27 cellular contexts compared by ENCODE assay signal in genomic region chr1:95326023-95326422, GRCh38.
DNase-seq lines count a peak whose midpoint lies in the region; ATAC-seq, FAIRE-seq and TF ChIP-seq lines count a peak whose summit lies in the region.
"Had no signal": no experiment of that assay in that cellular context is flagged by ENCODE, and none has a peak within 500 bp of the region (broad histone marks: within the 10 kb centered on the region; RNA-seq: fewer than 3 reads in every experiment).

No MANE protein-coding gene starts in this region.

- no peaks in the 10 kb centered on the region for H3F3A ChIP-seq in GM23338 (replicated peaks; ENCODE audit: low read depth)

- DNase-seq in GM23338 (ENCODE audit: low spot score) (no peak), H1 (ENCODE audit: low read depth in 1 of 2, low spot score in 2 of 2) (no peak)
- DNase-seq in stimulated activated CD4-positive, alpha-beta T cell treated with anti-CD3 and anti-CD28 coated beads, Interleukin-2, amount 100 ng/mL, for 48 hours, result no peak
- DNase-seq in NK-92 treated with Interleukin-12 subunit alpha and Interleukin-12 subunit beta, amount 100 ng/mL, for 24 hours (lab: John Stamatoyannopoulos, UW), result no peak
- DNase-seq: 8988T; ACHN; BE2C; C1 segment of cervical spinal cord; CD4-positive, alpha-beta memory T cell; CD4-positive, CD25-positive, alpha-beta regulatory T cell; CD8-positive, alpha-beta memory T cell; COR-L47; DMS153; DMS53; DMS79; DND-41; EL; GDM1 had no signal

- H2BK5ac ChIP-seq in H1 (ENCODE audit: low read depth, low read length), result no peak overlapping the region

- H2BK15ac ChIP-seq in H1 (ENCODE audit: low read length), result no peak overlapping the region

- H3K9me3 ChIP-seq in BLaER1 treated with 17β-estradiol and CSF1 and Interleukin-3, amounts not matched to agents 10 nM and 100 nM (replicated peaks in 1 of 11), result no peaks in the 10 kb centered on the region
- H3K9me3 ChIP-seq in H1 (ENCODE audit: insufficient read depth in 2 of 2, low read depth in 1 of 2, low read length in 1 of 2), result no peaks in the 10 kb centered on the region
- H3K9me3 ChIP-seq: BE2C had no signal

- H3K79me2 ChIP-seq in GM23338 (replicated peaks; ENCODE audit: insufficient read depth), result no peaks in the 10 kb centered on the region
- H3K79me2 ChIP-seq in H1 (ENCODE audit: control insufficient read depth in 1 of 2, insufficient read depth in 2 of 2, low read length in 2 of 2), result no peaks in the 10 kb centered on the region

- no peak overlapping the region for H3K56ac ChIP-seq in H1 (replicated peaks; ENCODE audit: insufficient read length, low read depth, low read length)

- H3K79me1 ChIP-seq in H1 (ENCODE audit: low read depth, low read length), result no peaks in the 10 kb centered on the region

- POLR2A ChIA-PET in H1 (lab: Charles Lee; ENCODE audit: partially characterized antibody), result no interaction called here

- no peak for FAIRE-seq in H1 (lab: Jason Lieb, UNC)
- FAIRE-seq: A204.1, GM12878, GM12892, GM18507, GM19239 had no signal

- no peak overlapping the region for H3K23ac ChIP-seq in H1 (ENCODE audit: insufficient read length)

- no peak for TF ChIP-seq POLR2A in H1 (IDR thresholded peaks at IDR 0.05; ENCODE audit: control extremely low read depth in 1 of 2, low read depth in 2 of 2, low read length in 2 of 2)

- no peak for TF ChIP-seq EP300 in H1 (IDR thresholded peaks at IDR 0.05; ENCODE audit: borderline replicate concordance in 1 of 2, low read depth in 2 of 2, low read length in 2 of 2)

- no peaks in the 10 kb centered on the region for H3K27me3 Mint-ChIP-seq in GM23338 (ENCODE audit: insufficient read depth, low read depth, poor library complexity)
- H3K27me3 Mint-ChIP-seq: CD4-positive, CD25-positive, alpha-beta regulatory T cell had no signal

- TF ChIP-seq CTCF in GM23338 (conservative IDR thresholded peaks at IDR 0.05; ENCODE audit: low read depth in 2 of 2) (no peak), H1 (IDR thresholded peaks at IDR 0.05; ENCODE audit: control extremely low read depth in 1 of 3, insufficient read depth in 1 of 3, low read depth in 1 of 3, low read length in 3 of 3) (no peak)

- no peak for TF ChIP-seq RAD21 in H1 (IDR thresholded peaks at IDR 0.05 in 1 of 2, conservative IDR thresholded peaks at IDR 0.05 in 1 of 2; ENCODE audit: low read depth in 2 of 2, low read length in 2 of 2)

- H3K27me3 ChIP-seq in BLaER1 treated with 17β-estradiol and CSF1 and Interleukin-3, amounts not matched to agents 10 nM and 100 nM, result no peaks in the 10 kb centered on the region
- H3K27me3 ChIP-seq in GM23338 (ENCODE audit: insufficient read depth) (no peaks in the 10 kb centered on the region), H1 (replicated peaks in 1 of 4; ENCODE audit: control insufficient read depth in 3 of 4, extremely low read depth in 1 of 4, insufficient read depth in 3 of 4, low read length in 3 of 4) (no peaks in the 10 kb centered on the region)
- H3K27me3 ChIP-seq: BE2C had no signal

- H4K20me1 ChIP-seq in BLaER1 treated with 17β-estradiol and CSF1 and Interleukin-3, amounts not matched to agents 10 nM and 100 nM, result no peaks in the 10 kb centered on the region
- no peaks in the 10 kb centered on the region for H4K20me1 ChIP-seq in GM23338 (replicated peaks; ENCODE audit: insufficient read depth)
- no peaks in the 10 kb centered on the region for H4K20me1 ChIP-seq in H1 (replicated peaks in 1 of 2; ENCODE audit: control insufficient read depth in 1 of 2, insufficient read depth in 2 of 2, low read length in 2 of 2)

- H4K91ac ChIP-seq in H1 (replicated peaks; ENCODE audit: insufficient read length, low read length), result no peak overlapping the region

- CTCF ChIA-PET in H1 (lab: Charles Lee; ENCODE audit: partially characterized antibody), result no interaction called here

- H3K23me2 ChIP-seq in H1 (ENCODE audit: low read depth, low read length), result no peaks in the 10 kb centered on the region

- no peak overlapping the region for H2BK120ac ChIP-seq in H1 (replicated peaks; ENCODE audit: low read depth, low read length)

- peak overlapping the region; percentile 76; the same call in 1 of the 2 replicates for H2AFZ ChIP-seq in GM23338
- H2AFZ ChIP-seq in H1 (ENCODE audit: low read length), result peak overlapping the region; percentile 92

- peak overlapping the region; percentile 9; the same call in 1 of the 2 replicates for H3K18ac ChIP-seq in H1 (ENCODE audit: extremely low read depth, low read length)

- no peak overlapping the region for H3K27ac Mint-ChIP-seq in GM23338
- H3K27ac Mint-ChIP-seq: CD14-positive monocyte; CD4-positive, alpha-beta memory T cell; CD4-positive, CD25-positive, alpha-beta regulatory T cell; CD8-positive, alpha-beta memory T cell had no signal

- no peak overlapping the region for H3K4me3 Mint-ChIP-seq in GM23338
- H3K4me3 Mint-ChIP-seq: CD14-positive monocyte; CD4-positive, CD25-positive, alpha-beta regulatory T cell; CD8-positive, alpha-beta memory T cell had no signal

- ATAC-seq in GM23338 (no peak), GM19035 (IDR thresholded peaks at IDR 0.05; ENCODE audit: unreplicated experiment) (no peak), HG03521 (IDR thresholded peaks at IDR 0.05; ENCODE audit: unreplicated experiment) (no peak)
- ATAC-seq: GM12878 had no signal

- H3K4ac ChIP-seq in H1 (replicated peaks; ENCODE audit: insufficient read length, low read depth, low read length), result no peak overlapping the region

- H4K5ac ChIP-seq in H1 (ENCODE audit: insufficient read length, low read depth, low read length), result no peak overlapping the region

- no peak overlapping the region for H4K8ac ChIP-seq in H1 (ENCODE audit: extremely low read depth, insufficient read depth, low read length)

- H2BK12ac ChIP-seq in H1 (ENCODE audit: low read depth, low read length), result no peak overlapping the region

- H3K36me3 Mint-ChIP-seq in GM23338 (ENCODE audit: low read depth), result no peaks in the 10 kb centered on the region
- H3K36me3 Mint-ChIP-seq: CD14-positive monocyte; CD4-positive, alpha-beta memory T cell; CD4-positive, CD25-positive, alpha-beta regulatory T cell; CD8-positive, alpha-beta memory T cell had no signal

- H3K9me2 ChIP-seq in GM23338 (ENCODE audit: insufficient read depth), result no peaks in the 10 kb centered on the region

- H3K4me3 ChIP-seq in BLaER1 treated with 17β-estradiol and CSF1 and Interleukin-3, amounts not matched to agents 10 nM and 100 nM, result no peak overlapping the region
- H3K4me3 ChIP-seq in GM23338 (no peak overlapping the region), H1 (ENCODE audit: extremely low read depth in 1 of 4, insufficient read depth in 2 of 4, low read depth in 3 of 4, low read length in 4 of 4) (no peak overlapping the region)
- H3K4me3 ChIP-seq: GM12878 had no signal

- no peak overlapping the region for H3K14ac ChIP-seq in H1 (ENCODE audit: insufficient read length)

- 92% methylated on average over 4 of the region's 4 CpGs; no CpG with 5 or more reads in 1 of the 2 experiments for WGBS in H1 (ENCODE audit: extremely low coverage in 1 of 2, insufficient coverage in 1 of 2, insufficient read length in 1 of 2, insufficient replicate concordance in 2 of 2, low coverage in 1 of 2, low lambda C conversion rate in 2 of 2, missing lambda C conversion rate in 1 of 2), 2 experiments

- H3K9ac ChIP-seq in BLaER1 treated with 17β-estradiol and CSF1 and Interleukin-3, amounts not matched to agents 10 nM and 100 nM, result no peak overlapping the region
- H3K9ac ChIP-seq in H1 (replicated peaks in 1 of 4; ENCODE audit: extremely low read depth in 1 of 4, low read depth in 3 of 4, low read length in 3 of 4), result no peak overlapping the region

- H3K4me2 ChIP-seq in BLaER1 treated with 17β-estradiol and CSF1 and Interleukin-3, amounts not matched to agents 10 nM and 100 nM, result peak overlapping the region; percentile 29 to 74 (median 56)
- H3K4me2 ChIP-seq in GM23338 (no peak overlapping the region), H1 (ENCODE audit: insufficient read depth in 1 of 2, low read depth in 2 of 2, low read length in 2 of 2) (no peak overlapping the region)

- peaks cover 14 to 56% (median 18%) of the 10 kb centered on the region in 10 experiments for H3K4me1 ChIP-seq in BLaER1 treated with 17β-estradiol and CSF1 and Interleukin-3, amounts not matched to agents 10 nM and 100 nM
- H3K4me1 ChIP-seq in GM23338 (ENCODE audit: insufficient read depth) (no peaks in the 10 kb centered on the region), H1 (replicated peaks in 1 of 4; ENCODE audit: control insufficient read depth in 3 of 4, insufficient read depth in 4 of 4, low read length in 3 of 4) (0 out of 7 replicates have a peak, but pooled peaks cover 0 to 3% (median 0%) of the 10 kb centered on the region in 4 experiments)

- no peak overlapping the region for H2BK20ac ChIP-seq in H1 (ENCODE audit: low read length)

- peak overlapping the region in 8 of 11 experiments; percentile 2 to 49 (median 19); a peak in 8 of 22 replicates for H3K27ac ChIP-seq in BLaER1 treated with 17β-estradiol and CSF1 and Interleukin-3, amounts not matched to agents 10 nM and 100 nM
- no peak overlapping the region for H3K27ac ChIP-seq in GM23338 (ENCODE audit: low read depth)
- H3K27ac ChIP-seq in H1 (ENCODE audit: low read depth, low read length), result no peak overlapping the region

- H3K36me3 ChIP-seq in BLaER1 treated with 17β-estradiol and CSF1 and Interleukin-3, amounts not matched to agents 10 nM and 100 nM, result no peaks in the 10 kb centered on the region
- H3K36me3 ChIP-seq in GM23338 (ENCODE audit: insufficient read depth) (no peaks in the 10 kb centered on the region), H1 (ENCODE audit: control insufficient read depth in 2 of 4, insufficient read depth in 4 of 4, low read length in 3 of 4) (no peaks in the 10 kb centered on the region; a peak in 1 of 8 replicates)
- H3K36me3 ChIP-seq: BE2C had no signal

- no peaks in the 10 kb centered on the region for H3K9me3 Mint-ChIP-seq in GM23338
- H3K9me3 Mint-ChIP-seq: CD4-positive, alpha-beta memory T cell had no signal

- H2AK5ac ChIP-seq in H1 (ENCODE audit: low read depth, low read length), result no peak overlapping the region

- H3K4me1 Mint-ChIP-seq in GM23338, result peaks cover 4% of the 10 kb centered on the region
- H3K4me1 Mint-ChIP-seq: CD14-positive monocyte; CD4-positive, alpha-beta memory T cell; CD4-positive, CD25-positive, alpha-beta regulatory T cell; CD8-positive, alpha-beta memory T cell had no signal

TF ChIP-seq in GM23338, 12 proteins besides CTCF, POLR2A, EP300 and RAD21 (continues in another document):
- TF ChIP-seq POLR2AphosphoS5 (IDR thresholded peaks at IDR 0.05; ENCODE audit: low read depth) (no peak), JUNB (IDR thresholded peaks at IDR 0.05; ENCODE audit: unreplicated experiment) (no peak), CREB1 (CRISPR knock-in tag; IDR thresholded peaks at IDR 0.05; ENCODE audit: low read depth) (no peak), EZH2 (IDR thresholded peaks at IDR 0.05; ENCODE audit: low read depth, unreplicated experiment) (no peak), ZNF331 (CRISPR knock-in tag; IDR thresholded peaks at IDR 0.05; ENCODE audit: low read depth) (no peak)

TF ChIP-seq in H1, 55 proteins besides CTCF, POLR2A, EP300 and RAD21 (continues in another document):
- no peak for TF ChIP-seq CEBPB (IDR thresholded peaks at IDR 0.05; ENCODE audit: low read depth, low read length)
- TF ChIP-seq MAFK (IDR thresholded peaks at IDR 0.05; ENCODE audit: low read depth, low read length), result no peak
- no peak for TF ChIP-seq HDAC6 (IDR thresholded peaks at IDR 0.05; ENCODE audit: low read depth, low read length)
- TF ChIP-seq ASH2L (IDR thresholded peaks at IDR 0.05; ENCODE audit: low read length), result no peak
- no peak for TF ChIP-seq BACH1 (IDR thresholded peaks at IDR 0.05; ENCODE audit: low read length)

Comparison
In these comparisons a context has a peak if more than half of its experiments do, and no peak if none do; other contexts are left out.
1. H3K27ac ChIP-seq: peak in BLaER1 treated with 17β-estradiol and CSF1 and Interleukin-3, amounts not matched to agents 10 nM and 100 nM (8 of 11); none in GM23338 (single experiment) and H1 (single experiment).
2. H3K4me2 ChIP-seq: peak in BLaER1 treated with 17β-estradiol and CSF1 and Interleukin-3, amounts not matched to agents 10 nM and 100 nM (11 of 11); none in GM23338 (single experiment) and H1 (0 of 2).